ENCODE assay signal across 30 cellular contexts in the genomic region with DNA sequence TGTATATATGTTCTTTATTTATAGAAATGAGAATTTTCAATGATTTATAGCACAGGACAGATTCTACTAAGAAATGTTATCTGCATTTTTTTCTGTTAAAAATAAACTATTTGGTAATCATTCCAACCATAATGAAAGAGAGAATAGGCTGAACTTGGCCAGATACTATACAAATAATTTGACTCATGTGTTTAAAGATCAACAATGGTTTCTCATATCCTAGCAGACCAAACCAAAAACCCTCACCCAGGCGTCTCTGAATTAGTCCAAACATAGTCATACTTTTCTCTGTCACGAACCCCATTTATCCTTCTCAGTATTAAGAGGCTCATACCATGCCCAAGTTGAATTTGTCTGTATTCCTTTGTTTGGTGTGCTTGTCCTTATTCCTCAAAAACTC. TPM values are rescaled to one million over a fixed set of nuclear protein-coding genes. Genes with fewer than 3 reads are reported as not detected.
DNase-seq lines count a peak whose midpoint lies in the region; ATAC-seq lines count a peak whose summit lies in the region.
"Had no signal": no experiment of that assay in that cellular context is flagged by ENCODE, and none has a peak within 500 bp of the region (broad histone marks: within the 10 kb centered on the region; RNA-seq: fewer than 3 reads in every experiment).

No MANE protein-coding gene starts in this region.

- H3K27me3 ChIP-seq in MG63 = no peaks in the 10 kb centered on the region
- H3K27me3 ChIP-seq: neural progenitor cell, right atrium auricular region, testis had no signal

- ATAC-seq in HG03520 (IDR thresholded peaks at IDR 0.05; ENCODE audit: unreplicated experiment) = no peak
- ATAC-seq: activated CD8-positive, alpha-beta T cell treated with anti-CD3 and anti-CD28 coated beads, Interleukin-2, amount 10 ng/mL, durations not matched to agents 7 days and 5 days; activated T-helper 17 cell treated with anti-CD3 and anti-CD28 coated beads, Interleukin-2, amount 50 U/mL, for 72 hours; CD8-positive, alpha-beta T cell; SK-N-SH treated with all-trans-retinoic acid at 6 μM for 48 hours had no signal

- no peak overlapping the region for H3K4me3 ChIP-seq in MG63
- H3K4me3 ChIP-seq: neural progenitor cell, right atrium auricular region, smooth muscle cell, testis had no signal

- intact Hi-C loops in activated CD4-positive, alpha-beta T cell treated with anti-CD3 and anti-CD28 coated beads, Interleukin-2, amount 10 ng/mL, durations not matched to agents 24 days and 14 days (cut with micrococcal nuclease) = no loop called here

- H3K4me3 Mint-ChIP-seq in activated CD4-positive, alpha-beta T cell treated with anti-CD3 and anti-CD28 coated beads, Interleukin-2, amount 10 ng/mL, durations not matched to agents 24 days and 14 days = no peak overlapping the region
- H3K4me3 Mint-ChIP-seq: activated CD8-positive, alpha-beta T cell treated with anti-CD3 and anti-CD28 coated beads, Interleukin-2, amount 10 ng/mL, durations not matched to agents 7 days and 5 days; activated naive CD4-positive, alpha-beta T cell treated with anti-CD3 and anti-CD28 coated beads, Interleukin-2, amount 50 U/mL, for 24 hours; activated T-helper 17 cell treated with anti-CD3 and anti-CD28 coated beads, Interleukin-2, amount 50 U/mL, for 72 hours; B cell; CD8-positive, alpha-beta T cell; IgD-negative memory B cell had no signal

- peak; percentile 28 for DNase-seq in DMS53 (lab: John Stamatoyannopoulos, UW)
- no peak for DNase-seq in DMS53 treated with DMSO at 0.1 percent for 48 hours (lab: John Stamatoyannopoulos, UW; ENCODE audit: unreplicated experiment)
- DNase-seq in MG63 = peak; percentile 63
- peak; percentile 57 for DNase-seq in fibroblast of gingiva (ENCODE audit: low read depth)
- peak; percentile 21 for DNase-seq in renal cortical epithelial cell (ENCODE audit: low read depth)
- no peak for DNase-seq in activated CD4-positive, alpha-beta T cell treated with anti-CD3 and anti-CD28 coated beads, Interleukin-2, amount 10 ng/mL, durations not matched to agents 24 days and 14 days
- no peak for DNase-seq in iPS-NIHi11 (ENCODE audit: low spot score)
- DNase-seq: activated CD8-positive, alpha-beta T cell treated with anti-CD3 and anti-CD28 coated beads, Interleukin-2, amount 10 ng/mL, durations not matched to agents 7 days and 5 days; amygdala; CD8-positive, alpha-beta T cell; NCI-H1105; NCI-H1930; NCI-H510A; OCI-M1; Right ventricle myocardium superior; stimulated activated CD4-positive, alpha-beta T cell treated with anti-CD3 and anti-CD28 coated beads, Interleukin-1b, Interleukin-23, amount 100 ng/mL, for 48 hours; stimulated activated naive CD4-positive, alpha-beta T cell treated with Interleukin-2 at 50 U/mL for 16 hours; T-helper 2 cell; testis had no signal

- H3K4me1 Mint-ChIP-seq in activated CD4-positive, alpha-beta T cell treated with anti-CD3 and anti-CD28 coated beads, Interleukin-2, amount 10 ng/mL, durations not matched to agents 24 days and 14 days = no peaks in the 10 kb centered on the region
- H3K4me1 Mint-ChIP-seq: activated naive CD4-positive, alpha-beta T cell treated with anti-CD3 and anti-CD28 coated beads, Interleukin-2, amount 50 U/mL, for 24 hours; activated T-helper 17 cell treated with anti-CD3 and anti-CD28 coated beads, Interleukin-2, amount 50 U/mL, for 72 hours; B cell had no signal

- no peaks in the 10 kb centered on the region for H3K36me3 ChIP-seq in MG63
- H3K36me3 ChIP-seq: neural progenitor cell, right atrium auricular region had no signal

- H3K27ac Mint-ChIP-seq in activated CD4-positive, alpha-beta T cell treated with anti-CD3 and anti-CD28 coated beads, Interleukin-2, amount 10 ng/mL, durations not matched to agents 24 days and 14 days = no peak overlapping the region
- H3K27ac Mint-ChIP-seq: activated CD8-positive, alpha-beta T cell treated with anti-CD3 and anti-CD28 coated beads, Interleukin-2, amount 10 ng/mL, durations not matched to agents 7 days and 5 days; activated naive CD4-positive, alpha-beta T cell treated with anti-CD3 and anti-CD28 coated beads, Interleukin-2, amount 50 U/mL, for 24 hours; activated T-helper 17 cell treated with anti-CD3 and anti-CD28 coated beads, Interleukin-2, amount 50 U/mL, for 72 hours; B cell; CD8-positive, alpha-beta T cell; IgD-negative memory B cell; neural progenitor cell had no signal

- no peaks in the 10 kb centered on the region for H3K9me3 ChIP-seq in MG63
- H3K9me3 ChIP-seq: right atrium auricular region, testis had no signal

- no peaks in the 10 kb centered on the region for H3K9me3 Mint-ChIP-seq in activated CD4-positive, alpha-beta T cell treated with anti-CD3 and anti-CD28 coated beads, Interleukin-2, amount 10 ng/mL, durations not matched to agents 24 days and 14 days
- H3K9me3 Mint-ChIP-seq: activated naive CD4-positive, alpha-beta T cell treated with anti-CD3 and anti-CD28 coated beads, Interleukin-2, amount 50 U/mL, for 24 hours; activated T-helper 17 cell treated with anti-CD3 and anti-CD28 coated beads, Interleukin-2, amount 50 U/mL, for 72 hours; CD8-positive, alpha-beta T cell; IgD-negative memory B cell; neural progenitor cell had no signal

- H3K27me3 Mint-ChIP-seq in activated CD4-positive, alpha-beta T cell treated with anti-CD3 and anti-CD28 coated beads, Interleukin-2, amount 10 ng/mL, durations not matched to agents 24 days and 14 days = peaks cover 2% of the 10 kb centered on the region
- H3K27me3 Mint-ChIP-seq: activated naive CD4-positive, alpha-beta T cell treated with anti-CD3 and anti-CD28 coated beads, Interleukin-2, amount 50 U/mL, for 24 hours had no signal

- no peaks in the 10 kb centered on the region for H3K36me3 Mint-ChIP-seq in activated CD4-positive, alpha-beta T cell treated with anti-CD3 and anti-CD28 coated beads, Interleukin-2, amount 10 ng/mL, durations not matched to agents 24 days and 14 days (ENCODE audit: low read depth)
- H3K36me3 Mint-ChIP-seq: activated naive CD4-positive, alpha-beta T cell treated with anti-CD3 and anti-CD28 coated beads, Interleukin-2, amount 50 U/mL, for 24 hours; CD8-positive, alpha-beta T cell; IgD-negative memory B cell; neural progenitor cell had no signal

RNA-seq across cellular contexts. Expression of a gene that starts 40.3 kb away (rescaled TPM):
- not detected in 2 replicates for total RNA-seq in MG63 (2014; rRNA removed; shearing (Covaris generic); ENCODE audit: low replicate concordance)
- total RNA-seq in renal cortical epithelial cell = not detected in 2 replicates
- total RNA-seq in activated CD4-positive, alpha-beta T cell treated with anti-CD3 and anti-CD28 coated beads, Interleukin-2, amount 10 ng/mL, durations not matched to agents 24 days and 14 days = not detected in 2 replicates
- total RNA-seq: activated CD8-positive, alpha-beta T cell treated with anti-CD3 and anti-CD28 coated beads, Interleukin-2, amount 10 ng/mL, durations not matched to agents 7 days and 5 days; activated T-helper 17 cell treated with anti-CD3 and anti-CD28 coated beads, Interleukin-2, amount 50 U/mL, for 72 hours; B cell; CD8-positive, alpha-beta T cell; endothelial cell of umbilical vein; liver; Right ventricle myocardium superior; smooth muscle cell had no signal

Comparison
In these comparisons a context has a peak if more than half of its experiments do, and no peak if none do; other contexts are left out.
1. DNase-seq: peak in DMS53 (single experiment), MG63 (single experiment), fibroblast of gingiva (single experiment) and renal cortical epithelial cell (single experiment); none in DMS53 treated with DMSO at 0.1 percent for 48 hours (single experiment), activated CD4-positive, alpha-beta T cell treated with anti-CD3 and anti-CD28 coated beads, Interleukin-2, amount 10 ng/mL, durations not matched to agents 24 days and 14 days (single experiment) and iPS-NIHi11 (single experiment).